ENCODE assay signal across 12 cellular contexts in the genomic region with DNA sequence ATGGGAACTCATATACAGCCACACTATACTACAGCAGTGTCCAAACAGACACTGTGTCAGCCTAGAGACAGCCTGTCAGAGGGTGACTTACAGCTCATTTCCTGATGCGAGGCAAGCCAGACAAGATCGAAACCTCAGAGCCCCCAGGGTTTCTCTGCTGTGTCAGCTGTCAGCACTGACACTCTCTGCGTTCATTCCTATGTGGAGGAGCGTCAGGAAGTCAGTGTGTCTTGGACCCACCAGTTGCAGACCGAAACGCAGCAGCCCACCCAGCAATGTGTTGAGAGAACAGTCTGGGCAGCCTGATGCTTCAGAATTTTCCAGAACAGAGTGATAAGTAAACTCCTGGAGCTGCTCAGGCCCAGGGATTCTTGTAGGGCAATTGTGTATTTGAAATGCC. TPM values are rescaled to one million over a fixed set of nuclear protein-coding genes. Genes with fewer than 3 reads are reported as not detected.
DNase-seq lines count a peak whose midpoint lies in the region; ATAC-seq and TF ChIP-seq lines count a peak whose summit lies in the region.
"Had no signal": no experiment of that assay in that cellular context is flagged by ENCODE, and none has a peak within 500 bp of the region (broad histone marks: within the 10 kb centered on the region; RNA-seq: fewer than 3 reads in every experiment).

No MANE protein-coding gene starts in this region.

- H3K36me3 ChIP-seq in thymus (ENCODE audit: control insufficient read depth, insufficient read depth): no peaks in the 10 kb centered on the region
- H3K36me3 ChIP-seq in stomach: no peaks in the 10 kb centered on the region
- H3K36me3 ChIP-seq: lower lobe of right lung had no signal

- no peak for TF ChIP-seq EP300 in stomach (IDR thresholded peaks at IDR 0.05)

- no peak overlapping the region for H3K4me3 Mint-ChIP-seq in effector memory CD8-positive, alpha-beta T cell

- peaks cover 0 to 3% of the 10 kb centered on the region in 2 donors for H3K4me1 Mint-ChIP-seq in effector memory CD8-positive, alpha-beta T cell (ENCODE audit: low read depth in 2 of 2)

- WGBS in thymus: 1% methylated on average over 6 of the region's 6 CpGs
- WGBS in stomach, 5 donors: 26 to 55% (median 39%) methylated on average over 6 of the region's 6 CpGs

- no peaks in the 10 kb centered on the region for H3K27me3 ChIP-seq in thymus (ENCODE audit: control insufficient read depth, insufficient read depth)
- H3K27me3 ChIP-seq in stomach: peaks cover 0 to 32% (median 6%) of the 10 kb centered on the region in 3 donors

- peak overlapping the region in 1 of 2 donors; percentile 23 for H3K27ac Mint-ChIP-seq in effector memory CD8-positive, alpha-beta T cell

- H3K4me3 ChIP-seq in thymus (ENCODE audit: low read length) (no peak overlapping the region), stomach (no peak overlapping the region)
- H3K4me3 ChIP-seq: lower lobe of right lung had no signal

- ATAC-seq in effector memory CD8-positive, alpha-beta T cell (replicated peaks): peak; percentile 45
- ATAC-seq: lower lobe of right lung had no signal

- H3K36me3 Mint-ChIP-seq in effector memory CD8-positive, alpha-beta T cell (ENCODE audit: insufficient read depth): no peaks in the 10 kb centered on the region

- H3K9me3 ChIP-seq in thymus (ENCODE audit: control insufficient read depth) (no peaks in the 10 kb centered on the region), stomach (peaks cover 0 to 6% (median 2%) of the 10 kb centered on the region in 4 donors)
- H3K9me3 ChIP-seq: lower lobe of right lung had no signal

- DNase-seq in activated T-cell treated with anti-CD3 and anti-CD28 coated beads for 24 hours (ENCODE audit: low read depth): peak; percentile 16
- DNase-seq in activated T-cell treated with anti-CD3 and anti-CD28 coated beads for 4 hours: no peak
- peak; percentile 17 for DNase-seq in activated CD4-positive, alpha-beta T cell treated with anti-CD3 and anti-CD28 coated beads for 1 hour
- no peak for DNase-seq in effector memory CD8-positive, alpha-beta T cell
- DNase-seq in stomach: no peak
- DNase-seq in NCI-H526 treated with DMSO at 0.1 percent for 48 hours (lab: John Stamatoyannopoulos, UW): no peak
- no peak for DNase-seq in NCI-H1930 (lab: John Stamatoyannopoulos, UW)
- DNase-seq: foreskin fibroblast, lower lobe of right lung, NCI-H2081 treated with DMSO at 0.1 percent for 48 hours had no signal

- no peak for TF ChIP-seq CTCF in stomach (IDR thresholded peaks at IDR 0.05)

- intact Hi-C loops in stomach (cut with DNase I; ENCODE audit: low total_unique reads): no loop called here

- no peaks in the 10 kb centered on the region for H3K4me1 ChIP-seq in thymus (ENCODE audit: control insufficient read depth, insufficient read depth, low read length)
- no peaks in the 10 kb centered on the region for H3K4me1 ChIP-seq in stomach
- H3K4me1 ChIP-seq: lower lobe of right lung had no signal

- H3K27me3 Mint-ChIP-seq in effector memory CD8-positive, alpha-beta T cell: peaks cover 15 to 42% of the 10 kb centered on the region in 2 donors

- TF ChIP-seq POLR2A in stomach (IDR thresholded peaks at IDR 0.05): no peak

- peak overlapping the region; percentile 15 for H3K27ac ChIP-seq in thymus (ENCODE audit: low read depth)
- H3K27ac ChIP-seq in stomach: no peak overlapping the region
- H3K27ac ChIP-seq: lower lobe of right lung had no signal

- peaks cover 3 to 7% of the 10 kb centered on the region in 2 donors for H3K9me3 Mint-ChIP-seq in effector memory CD8-positive, alpha-beta T cell

RNA-seq across cellular contexts. Expression of a gene that starts 20.6 kb away (rescaled TPM):
- polyA plus RNA-seq in thymus (0.84 TPM), stomach (1 to 10 TPM in 2 of 3 donors, under 1 TPM in 1; 0.44 to 4.1 (median 1.2) TPM)
- 1 to 10 TPM in 3 of 5 donors, under 1 TPM in 1, not detected in 1; 0.72 to 3.5 (median 1.9) TPM for total RNA-seq in stomach

RNA-seq across cellular contexts. Expression of a gene that starts 29.0 kb away (rescaled TPM):
- polyA plus RNA-seq in thymus (not detected), stomach (not detected)
- not detected for total RNA-seq in stomach
- total RNA-seq: chondrocyte, lower lobe of right lung had no signal

Comparison
In these comparisons a context has a peak if more than half of its experiments do, and no peak if none do; other contexts are left out.
1. DNase-seq: peak in activated T-cell treated with anti-CD3 and anti-CD28 coated beads for 24 hours (single experiment) and activated CD4-positive, alpha-beta T cell treated with anti-CD3 and anti-CD28 coated beads for 1 hour (single experiment); none in activated T-cell treated with anti-CD3 and anti-CD28 coated beads for 4 hours (single experiment), effector memory CD8-positive, alpha-beta T cell (0 of 3), stomach (single experiment), NCI-H526 treated with DMSO at 0.1 percent for 48 hours (single experiment) and NCI-H1930 (0 of 2).